1 cellular context compared by ENCODE assay signal in genomic region chr14:35045798-35046047, GRCh38.
TF ChIP-seq lines count a peak whose summit lies in the region.

No MANE protein-coding gene starts in this region.

TF ChIP-seq in HepG2, 621 proteins besides CTCF, POLR2A, EP300 and RAD21 (continued from another document and continues in another):
- TF ChIP-seq, protein P1, sequence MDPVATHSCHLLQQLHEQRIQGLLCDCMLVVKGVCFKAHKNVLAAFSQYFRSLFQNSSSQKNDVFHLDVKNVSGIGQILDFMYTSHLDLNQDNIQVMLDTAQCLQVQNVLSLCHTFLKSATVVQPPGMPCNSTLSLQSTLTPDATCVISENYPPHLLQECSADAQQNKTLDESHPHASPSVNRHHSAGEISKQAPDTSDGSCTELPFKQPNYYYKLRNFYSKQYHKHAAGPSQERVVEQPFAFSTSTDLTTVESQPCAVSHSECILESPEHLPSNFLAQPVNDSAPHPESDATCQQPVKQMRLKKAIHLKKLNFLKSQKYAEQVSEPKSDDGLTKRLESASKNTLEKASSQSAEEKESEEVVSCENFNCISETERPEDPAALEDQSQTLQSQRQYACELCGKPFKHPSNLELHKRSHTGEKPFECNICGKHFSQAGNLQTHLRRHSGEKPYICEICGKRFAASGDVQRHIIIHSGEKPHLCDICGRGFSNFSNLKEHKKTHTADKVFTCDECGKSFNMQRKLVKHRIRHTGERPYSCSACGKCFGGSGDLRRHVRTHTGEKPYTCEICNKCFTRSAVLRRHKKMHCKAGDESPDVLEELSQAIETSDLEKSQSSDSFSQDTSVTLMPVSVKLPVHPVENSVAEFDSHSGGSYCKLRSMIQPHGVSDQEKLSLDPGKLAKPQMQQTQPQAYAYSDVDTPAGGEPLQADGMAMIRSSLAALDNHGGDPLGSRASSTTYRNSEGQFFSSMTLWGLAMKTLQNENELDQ (CRISPR knock-in tag; IDR thresholded peaks at IDR 0.05; ENCODE audit: borderline replicate concordance): 0 out of 2 replicates have a peak, but pooled peaks have one; percentile 57
- TF ChIP-seq, protein P2, sequence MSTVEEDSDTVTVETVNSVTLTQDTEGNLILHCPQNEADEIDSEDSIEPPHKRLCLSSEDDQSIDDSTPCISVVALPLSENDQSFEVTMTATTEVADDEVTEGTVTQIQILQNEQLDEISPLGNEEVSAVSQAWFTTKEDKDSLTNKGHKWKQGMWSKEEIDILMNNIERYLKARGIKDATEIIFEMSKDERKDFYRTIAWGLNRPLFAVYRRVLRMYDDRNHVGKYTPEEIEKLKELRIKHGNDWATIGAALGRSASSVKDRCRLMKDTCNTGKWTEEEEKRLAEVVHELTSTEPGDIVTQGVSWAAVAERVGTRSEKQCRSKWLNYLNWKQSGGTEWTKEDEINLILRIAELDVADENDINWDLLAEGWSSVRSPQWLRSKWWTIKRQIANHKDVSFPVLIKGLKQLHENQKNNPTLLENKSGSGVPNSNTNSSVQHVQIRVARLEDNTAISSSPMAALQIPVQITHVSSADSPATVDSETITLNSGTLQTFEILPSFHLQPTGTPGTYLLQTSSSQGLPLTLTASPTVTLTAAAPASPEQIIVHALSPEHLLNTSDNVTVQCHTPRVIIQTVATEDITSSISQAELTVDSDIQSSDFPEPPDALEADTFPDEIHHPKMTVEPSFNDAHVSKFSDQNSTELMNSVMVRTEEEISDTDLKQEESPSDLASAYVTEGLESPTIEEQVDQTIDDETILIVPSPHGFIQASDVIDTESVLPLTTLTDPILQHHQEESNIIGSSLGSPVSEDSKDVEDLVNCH (CRISPR knock-in tag; IDR thresholded peaks at IDR 0.05): peak; percentile 5; the same call in 1 of the 2 replicates
- no peak for TF ChIP-seq NONO (IDR thresholded peaks at IDR 0.05)
- no peak for TF ChIP-seq NONO (CRISPR knock-in tag; conservative IDR thresholded peaks at IDR 0.05)
- no peak for TF ChIP-seq KMT2A (CRISPR knock-in tag; IDR thresholded peaks at IDR 0.05)
- TF ChIP-seq NR2F1 (CRISPR knock-in tag; IDR thresholded peaks at IDR 0.05): 0 out of 4 replicates have a peak, but pooled peaks of 1 of the 2 experiments have one; percentile 25
- TF ChIP-seq RFX3 (CRISPR knock-in tag; IDR thresholded peaks at IDR 0.05): 0 out of 2 replicates have a peak, but pooled peaks have one; percentile 25
- TF ChIP-seq ZNF251 (CRISPR knock-in tag; IDR thresholded peaks at IDR 0.05): peak; percentile 88; the same call in 1 of the 2 replicates
- peak; percentile 24; the same call in 1 of the 2 replicates for TF ChIP-seq ZNF510 (CRISPR knock-in tag; IDR thresholded peaks at IDR 0.05; ENCODE audit: low read depth)
- no peak for TF ChIP-seq TEAD2 (CRISPR knock-in tag; IDR thresholded peaks at IDR 0.05)
- TF ChIP-seq ZNF660 (CRISPR knock-in tag; IDR thresholded peaks at IDR 0.05; ENCODE audit: borderline replicate concordance, low read depth): no peak
- TF ChIP-seq ZFP36L2 (CRISPR knock-in tag; IDR thresholded peaks at IDR 0.05): 0 out of 2 replicates have a peak, but pooled peaks have one; percentile 7
- no peak for TF ChIP-seq BRD4 (CRISPR knock-in tag; IDR thresholded peaks at IDR 0.05)
- 0 out of 2 replicates have a peak, but pooled peaks have one; percentile 94 for TF ChIP-seq SSRP1 (CRISPR knock-in tag; IDR thresholded peaks at IDR 0.05)
- peak; percentile 97 for TF ChIP-seq DNMT3B (CRISPR knock-in tag; conservative IDR thresholded peaks at IDR 0.05)
- TF ChIP-seq ATF1 (CRISPR knock-in tag; IDR thresholded peaks at IDR 0.05): peak; percentile 95; the same call in 1 of the 2 replicates
- TF ChIP-seq EZH2 (conservative IDR thresholded peaks at IDR 0.05; ENCODE audit: low read depth, low read length): no peak
- no peak for TF ChIP-seq TBP (CRISPR knock-in tag; IDR thresholded peaks at IDR 0.05)
- TF ChIP-seq HDAC6 (IDR thresholded peaks at IDR 0.05; ENCODE audit: low read depth, low read length): peak; percentile 77; the same call in 1 of the 2 replicates
- TF ChIP-seq ZNF713 (CRISPR knock-in tag; IDR thresholded peaks at IDR 0.05): peak; percentile 26; the same call in 1 of the 2 replicates
- peak; percentile 93; the same call in 1 of the 2 replicates for TF ChIP-seq SP140L (CRISPR knock-in tag; IDR thresholded peaks at IDR 0.05; ENCODE audit: borderline replicate concordance)
- TF ChIP-seq ZNF879 (CRISPR knock-in tag; IDR thresholded peaks at IDR 0.05): no peak
- no peak for TF ChIP-seq ZNF549 (CRISPR knock-in tag; IDR thresholded peaks at IDR 0.05)
- TF ChIP-seq, protein P3, sequence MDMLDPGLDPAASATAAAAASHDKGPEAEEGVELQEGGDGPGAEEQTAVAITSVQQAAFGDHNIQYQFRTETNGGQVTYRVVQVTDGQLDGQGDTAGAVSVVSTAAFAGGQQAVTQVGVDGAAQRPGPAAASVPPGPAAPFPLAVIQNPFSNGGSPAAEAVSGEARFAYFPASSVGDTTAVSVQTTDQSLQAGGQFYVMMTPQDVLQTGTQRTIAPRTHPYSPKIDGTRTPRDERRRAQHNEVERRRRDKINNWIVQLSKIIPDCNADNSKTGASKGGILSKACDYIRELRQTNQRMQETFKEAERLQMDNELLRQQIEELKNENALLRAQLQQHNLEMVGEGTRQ (IDR thresholded peaks at IDR 0.05; ENCODE audit: low read depth, low read length): no peak
- TF ChIP-seq, protein P3 (CRISPR knock-in tag; IDR thresholded peaks at IDR 0.05; ENCODE audit: borderline replicate concordance): no peak
- TF ChIP-seq LCORL (IDR thresholded peaks at IDR 0.05): no peak
- peak; percentile 19; the same call in 1 of the 2 replicates for TF ChIP-seq LCORL (CRISPR knock-in tag; IDR thresholded peaks at IDR 0.05)
- peak; percentile 2; the same call in 1 of the 2 replicates for TF ChIP-seq ZNF841 (CRISPR knock-in tag; IDR thresholded peaks at IDR 0.05; ENCODE audit: borderline replicate concordance)
- peak; percentile 96; the same call in 1 of the 2 replicates for TF ChIP-seq ATRX (CRISPR knock-in tag; IDR thresholded peaks at IDR 0.05; ENCODE audit: borderline replicate concordance)
- TF ChIP-seq U2AF1 (optimal IDR thresholded peaks at IDR 0.05; ENCODE audit: low read depth, low read length): peak; percentile 81
- TF ChIP-seq ZNF337 (CRISPR knock-in tag; IDR thresholded peaks at IDR 0.05; ENCODE audit: borderline replicate concordance, low read depth): no peak
- TF ChIP-seq RCOR2 (CRISPR knock-in tag; IDR thresholded peaks at IDR 0.05): no peak
- no peak for TF ChIP-seq TCF12 (IDR thresholded peaks at IDR 0.05)
- TF ChIP-seq TCF12 (CRISPR knock-in tag; IDR thresholded peaks at IDR 0.05): no peak
- TF ChIP-seq CSRNP2 (CRISPR knock-in tag; conservative IDR thresholded peaks at IDR 0.05; ENCODE audit: low read depth): no peak
- TF ChIP-seq BCL6 (CRISPR knock-in tag; IDR thresholded peaks at IDR 0.05): peak; percentile 72; the same call in 1 of the 2 replicates
- TF ChIP-seq, protein P4, sequence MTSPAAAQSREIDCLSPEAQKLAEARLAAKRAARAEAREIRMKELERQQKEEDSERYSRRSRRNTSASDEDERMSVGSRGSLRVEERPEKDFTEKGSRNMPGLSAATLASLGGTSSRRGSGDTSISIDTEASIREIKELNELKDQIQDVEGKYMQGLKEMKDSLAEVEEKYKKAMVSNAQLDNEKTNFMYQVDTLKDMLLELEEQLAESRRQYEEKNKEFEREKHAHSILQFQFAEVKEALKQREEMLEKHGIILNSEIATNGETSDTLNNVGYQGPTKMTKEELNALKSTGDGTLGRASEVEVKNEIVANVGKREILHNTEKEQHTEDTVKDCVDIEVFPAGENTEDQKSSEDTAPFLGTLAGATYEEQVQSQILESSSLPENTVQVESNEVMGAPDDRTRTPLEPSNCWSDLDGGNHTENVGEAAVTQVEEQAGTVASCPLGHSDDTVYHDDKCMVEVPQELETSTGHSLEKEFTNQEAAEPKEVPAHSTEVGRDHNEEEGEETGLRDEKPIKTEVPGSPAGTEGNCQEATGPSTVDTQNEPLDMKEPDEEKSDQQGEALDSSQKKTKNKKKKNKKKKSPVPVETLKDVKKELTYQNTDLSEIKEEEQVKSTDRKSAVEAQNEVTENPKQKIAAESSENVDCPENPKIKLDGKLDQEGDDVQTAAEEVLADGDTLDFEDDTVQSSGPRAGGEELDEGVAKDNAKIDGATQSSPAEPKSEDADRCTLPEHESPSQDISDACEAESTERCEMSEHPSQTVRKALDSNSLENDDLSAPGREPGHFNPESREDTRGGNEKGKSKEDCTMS (CRISPR knock-in tag; conservative IDR thresholded peaks at IDR 0.05): 0 out of 2 replicates have a peak, but pooled peaks have one; percentile 34
- 0 out of 2 replicates have a peak, but pooled peaks have one; percentile 69 for TF ChIP-seq RORA (CRISPR knock-in tag; IDR thresholded peaks at IDR 0.05)
- no peak for TF ChIP-seq ZNF230 (CRISPR knock-in tag; IDR thresholded peaks at IDR 0.05)
- TF ChIP-seq SOX13 (IDR thresholded peaks at IDR 0.05): 0 out of 2 replicates have a peak, but pooled peaks have one; percentile 27
- TF ChIP-seq SOX13 (CRISPR knock-in tag; conservative IDR thresholded peaks at IDR 0.05 in 1 of 2, IDR thresholded peaks at IDR 0.05 in 1 of 2): 0 out of 4 replicates have a peak, but pooled peaks of 1 of the 2 experiments have one; percentile 42
- no peak for TF ChIP-seq YEATS4 (CRISPR knock-in tag; IDR thresholded peaks at IDR 0.05; ENCODE audit: borderline replicate concordance)
- TF ChIP-seq KDM5A (IDR thresholded peaks at IDR 0.05; ENCODE audit: borderline replicate concordance, low read length): peak; percentile 60; the same call in 1 of the 2 replicates
- TF ChIP-seq, protein P5, sequence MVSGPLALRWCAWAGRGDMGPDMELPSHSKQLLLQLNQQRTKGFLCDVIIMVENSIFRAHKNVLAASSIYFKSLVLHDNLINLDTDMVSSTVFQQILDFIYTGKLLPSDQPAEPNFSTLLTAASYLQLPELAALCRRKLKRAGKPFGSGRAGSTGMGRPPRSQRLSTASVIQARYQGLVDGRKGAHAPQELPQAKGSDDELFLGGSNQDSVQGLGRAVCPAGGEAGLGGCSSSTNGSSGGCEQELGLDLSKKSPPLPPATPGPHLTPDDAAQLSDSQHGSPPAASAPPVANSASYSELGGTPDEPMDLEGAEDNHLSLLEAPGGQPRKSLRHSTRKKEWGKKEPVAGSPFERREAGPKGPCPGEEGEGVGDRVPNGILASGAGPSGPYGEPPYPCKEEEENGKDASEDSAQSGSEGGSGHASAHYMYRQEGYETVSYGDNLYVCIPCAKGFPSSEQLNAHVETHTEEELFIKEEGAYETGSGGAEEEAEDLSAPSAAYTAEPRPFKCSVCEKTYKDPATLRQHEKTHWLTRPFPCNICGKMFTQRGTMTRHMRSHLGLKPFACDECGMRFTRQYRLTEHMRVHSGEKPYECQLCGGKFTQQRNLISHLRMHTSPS (CRISPR knock-in tag; IDR thresholded peaks at IDR 0.05; ENCODE audit: low read depth): no peak
- no peak for TF ChIP-seq MATR3 (CRISPR knock-in tag; IDR thresholded peaks at IDR 0.05)
- TF ChIP-seq PHF8 (CRISPR knock-in tag; IDR thresholded peaks at IDR 0.05): no peak
- TF ChIP-seq SP1 (IDR thresholded peaks at IDR 0.05): no peak
- no peak for TF ChIP-seq SP1 (CRISPR knock-in tag; IDR thresholded peaks at IDR 0.05)
- no peak for TF ChIP-seq CREB1 (IDR thresholded peaks at IDR 0.05)
- 0 out of 2 replicates have a peak, but pooled peaks have one; percentile 93 for TF ChIP-seq CREB1 (CRISPR knock-in tag; IDR thresholded peaks at IDR 0.05)
- TF ChIP-seq, protein P6, sequence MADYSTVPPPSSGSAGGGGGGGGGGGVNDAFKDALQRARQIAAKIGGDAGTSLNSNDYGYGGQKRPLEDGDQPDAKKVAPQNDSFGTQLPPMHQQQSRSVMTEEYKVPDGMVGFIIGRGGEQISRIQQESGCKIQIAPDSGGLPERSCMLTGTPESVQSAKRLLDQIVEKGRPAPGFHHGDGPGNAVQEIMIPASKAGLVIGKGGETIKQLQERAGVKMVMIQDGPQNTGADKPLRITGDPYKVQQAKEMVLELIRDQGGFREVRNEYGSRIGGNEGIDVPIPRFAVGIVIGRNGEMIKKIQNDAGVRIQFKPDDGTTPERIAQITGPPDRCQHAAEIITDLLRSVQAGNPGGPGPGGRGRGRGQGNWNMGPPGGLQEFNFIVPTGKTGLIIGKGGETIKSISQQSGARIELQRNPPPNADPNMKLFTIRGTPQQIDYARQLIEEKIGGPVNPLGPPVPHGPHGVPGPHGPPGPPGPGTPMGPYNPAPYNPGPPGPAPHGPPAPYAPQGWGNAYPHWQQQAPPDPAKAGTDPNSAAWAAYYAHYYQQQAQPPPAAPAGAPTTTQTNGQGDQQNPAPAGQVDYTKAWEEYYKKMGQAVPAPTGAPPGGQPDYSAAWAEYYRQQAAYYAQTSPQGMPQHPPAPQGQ (CRISPR knock-in tag; IDR thresholded peaks at IDR 0.05; ENCODE audit: borderline replicate concordance): peak; percentile 68; the same call in 1 of the 2 replicates
- no peak for TF ChIP-seq ZNF614 (CRISPR knock-in tag; IDR thresholded peaks at IDR 0.05; ENCODE audit: borderline replicate concordance)
- no peak for TF ChIP-seq ZNF784 (CRISPR knock-in tag; IDR thresholded peaks at IDR 0.05; ENCODE audit: borderline replicate concordance)
- peak; percentile 40; the same call in 1 of the 2 replicates for TF ChIP-seq TCF7 (IDR thresholded peaks at IDR 0.05; ENCODE audit: low read depth)
- TF ChIP-seq ZSCAN31 (CRISPR knock-in tag; IDR thresholded peaks at IDR 0.05; ENCODE audit: low read depth): no peak
- TF ChIP-seq NFIC (IDR thresholded peaks at IDR 0.05; ENCODE audit: low read length): peak; percentile 65
- TF ChIP-seq ZBTB21 (CRISPR knock-in tag; IDR thresholded peaks at IDR 0.05): no peak
- TF ChIP-seq TBL1XR1 (IDR thresholded peaks at IDR 0.05; ENCODE audit: borderline replicate concordance, low read length, partially characterized antibody): peak; percentile 56
- 0 out of 2 replicates have a peak, but pooled peaks have one; percentile 48 for TF ChIP-seq HMGA1 (CRISPR knock-in tag; conservative IDR thresholded peaks at IDR 0.05)
